In the genomic region with DNA sequence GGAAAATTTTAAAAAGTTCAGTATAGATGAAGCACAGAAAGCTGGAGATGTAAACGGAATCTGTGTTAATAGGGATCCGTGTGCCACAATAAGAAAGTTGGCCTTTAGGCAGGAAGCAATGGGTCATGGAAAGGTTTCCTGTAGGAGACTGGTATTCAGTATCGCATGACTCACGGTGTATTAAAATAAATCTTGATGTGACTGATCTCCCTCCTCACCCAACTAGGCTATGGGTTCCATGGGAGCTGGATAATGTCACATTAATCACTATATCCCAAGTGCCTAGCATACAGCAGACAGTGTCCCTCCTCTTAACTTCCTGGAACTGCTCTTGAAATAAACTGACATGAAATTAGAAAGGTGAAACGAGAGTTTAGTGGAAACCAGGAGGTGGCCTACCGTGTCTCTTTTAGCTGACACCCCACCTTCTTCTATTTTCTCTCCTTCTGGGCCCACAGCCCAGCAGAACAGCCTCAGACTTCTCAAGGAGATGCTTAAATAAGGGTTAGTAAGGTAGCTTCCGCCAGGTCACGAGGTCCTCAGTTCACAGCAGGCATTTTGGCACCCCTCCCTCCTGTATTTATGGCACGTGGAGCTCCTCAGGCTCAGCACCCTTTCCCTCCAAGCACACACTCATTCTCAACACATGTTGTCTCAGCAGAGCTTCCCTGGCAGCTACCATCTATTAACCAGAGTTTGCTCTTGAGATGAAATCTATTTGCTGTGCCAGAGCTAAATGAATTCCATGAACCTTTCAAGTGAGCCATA, we compare ENCODE assay signal across 25 cellular contexts.
A peak's percentile ranks its signal among the peaks of the same experiment; 100 is the strongest.
DNase-seq lines count a peak whose midpoint lies in the region; ATAC-seq and TF ChIP-seq lines count a peak whose summit lies in the region.
"Had no signal": no experiment of that assay in that cellular context is flagged by ENCODE, and none has a peak within 500 bp of the region (broad histone marks: within the 10 kb centered on the region; RNA-seq: fewer than 3 reads in every experiment).

No MANE protein-coding gene starts in this region.

- no peaks in the 10 kb centered on the region for H3K36me3 ChIP-seq in MG63
- H3K36me3 ChIP-seq in heart left ventricle, result no peaks in the 10 kb centered on the region
- H3K36me3 ChIP-seq in psoas muscle (ENCODE audit: insufficient read depth in 1 of 2, low read depth in 1 of 2), result no peaks in the 10 kb centered on the region
- H3K36me3 ChIP-seq: ovary, Peyer's patch, sigmoid colon, uterus had no signal

- intact Hi-C loops in heart left ventricle (cut with DNase I), result loop anchor here in 4 of 10 donors (2.0 to 10.0 kb wide), 4 partner anchors 95 to 158 kb away; no protein-coding TSS in a partner anchor
- intact Hi-C loops in psoas muscle (cut with DNase I), result loop anchor here in 1 of 2 donors (10.0 kb wide), 1 partner anchor 388 kb away; no protein-coding TSS in a partner anchor

- H3K9me3 ChIP-seq in MG63 (no peaks in the 10 kb centered on the region), heart left ventricle (no peaks in the 10 kb centered on the region), psoas muscle (no peaks in the 10 kb centered on the region)
- H3K9me3 ChIP-seq: ovary, Peyer's patch, uterus had no signal

- H3K4me1 ChIP-seq in heart left ventricle (peaks cover 0 to 40% (median 8%) of the 10 kb centered on the region in 12 donors), psoas muscle (peaks cover 34% of the 10 kb centered on the region)
- H3K4me1 ChIP-seq: Peyer's patch had no signal

- peak overlapping the region in 11 of 12 donors; percentile 66 to 96 (median 77) for H3K27ac ChIP-seq in heart left ventricle
- H3K27ac ChIP-seq in psoas muscle, result peak overlapping the region; percentile 87
- H3K27ac ChIP-seq: C4-2B, ovary, Peyer's patch, uterus had no signal

- no peak for TF ChIP-seq POLR2A in heart left ventricle (IDR thresholded peaks at IDR 0.05)

- H3K9me3 Mint-ChIP-seq in immature natural killer cell, result peaks cover 0 to 7% (median 0%) of the 10 kb centered on the region in 6 donors
- H3K9me3 Mint-ChIP-seq: activated T-helper 17 cell treated with anti-CD3 and anti-CD28 coated beads, Interleukin-2, amount 50 U/mL, for 72 hours; natural killer cell treated with Interleukin-12 subunit alpha and Interleukin-12 subunit beta and Interleukin-15 and Interleukin-18, amount 100 ng/mL, for 72 hours had no signal

- H3K4me3 ChIP-seq in MG63, result no peak overlapping the region
- no peak overlapping the region for H3K4me3 ChIP-seq in heart left ventricle
- no peak overlapping the region for H3K4me3 ChIP-seq in psoas muscle
- H3K4me3 ChIP-seq: ovary, Peyer's patch, sigmoid colon, uterus had no signal

- no peaks in the 10 kb centered on the region for H3K36me3 Mint-ChIP-seq in immature natural killer cell
- H3K36me3 Mint-ChIP-seq: activated naive CD4-positive, alpha-beta T cell treated with anti-CD3 and anti-CD28 coated beads, Interleukin-2, amount 50 U/mL, for 72 hours; IgD-negative memory B cell; natural killer cell treated with Interleukin-12 subunit alpha and Interleukin-12 subunit beta and Interleukin-15 and Interleukin-18, amount 100 ng/mL, for 72 hours had no signal

- TF ChIP-seq CTCF in heart left ventricle (IDR thresholded peaks at IDR 0.05), result no peak
- TF ChIP-seq CTCF in psoas muscle (IDR thresholded peaks at IDR 0.05), result no peak

- H3K4me3 Mint-ChIP-seq in immature natural killer cell, result no peak overlapping the region
- H3K4me3 Mint-ChIP-seq: activated T-helper 17 cell treated with anti-CD3 and anti-CD28 coated beads, Interleukin-2, amount 50 U/mL, for 72 hours; IgD-negative memory B cell; natural killer cell treated with Interleukin-12 subunit alpha and Interleukin-12 subunit beta and Interleukin-15 and Interleukin-18, amount 100 ng/mL, for 72 hours had no signal

- H3K27me3 ChIP-seq in MG63 (no peaks in the 10 kb centered on the region), heart left ventricle (peaks cover 0 to 4% (median 0%) of the 10 kb centered on the region in 9 donors), psoas muscle (ENCODE audit: insufficient read depth in 3 of 3, low read length in 2 of 3) (no peaks in the 10 kb centered on the region)
- H3K27me3 ChIP-seq: ovary, Peyer's patch, sigmoid colon, uterus had no signal

- ATAC-seq in heart left ventricle, result peak; percentile 94 to 98 (median 96)
- ATAC-seq in psoas muscle, result peak; percentile 93 to 98 (median 96)
- no peak for ATAC-seq in GM18517 (IDR thresholded peaks at IDR 0.05; ENCODE audit: unreplicated experiment)
- ATAC-seq: activated naive CD4-positive, alpha-beta T cell treated with anti-CD3 and anti-CD28 coated beads, Interleukin-2, amount 50 U/mL, for 72 hours; activated T-helper 17 cell treated with anti-CD3 and anti-CD28 coated beads, Interleukin-2, amount 50 U/mL, for 72 hours; natural killer cell treated with Interleukin-12 subunit alpha and Interleukin-12 subunit beta and Interleukin-15 and Interleukin-18, amount 100 ng/mL, for 72 hours; SK-N-SH treated with all-trans-retinoic acid at 6 μM for 48 hours had no signal

- peaks cover 2 to 13% (median 10%) of the 10 kb centered on the region in 3 donors for H3K27me3 Mint-ChIP-seq in immature natural killer cell (ENCODE audit: low read depth in 3 of 3)

- 23 to 25% (median 24%) methylated on average over 9 of the region's 9 CpGs for WGBS in heart left ventricle, 4 donors
- WGBS in psoas muscle, 3 donors, result 15 to 23% (median 17%) methylated on average over 9 of the region's 9 CpGs

- no peaks in the 10 kb centered on the region for H3K4me1 Mint-ChIP-seq in immature natural killer cell
- H3K4me1 Mint-ChIP-seq: activated T-helper 17 cell treated with anti-CD3 and anti-CD28 coated beads, Interleukin-2, amount 50 U/mL, for 72 hours; IgD-negative memory B cell had no signal

- DNase-seq in Daoy (ENCODE audit: low read depth) (peak; percentile 81), MG63 (peak; percentile 35), heart left ventricle (peak in 3 of 5 donors; percentile 38 to 65 (median 54)), psoas muscle (peak; percentile 25 to 60), medulla oblongata (ENCODE audit: extremely low spot score) (no peak), immature natural killer cell (no peak), NCI-H187 (lab: John Stamatoyannopoulos, UW) (no peak)
- DNase-seq: activated CD4-positive, alpha-beta T cell treated with anti-CD3 and anti-CD28 coated beads, Interleukin-2, amount 50 U/mL, for 4 hours; activated CD8-positive, alpha-beta memory T cell treated with anti-CD3 and anti-CD28 coated beads, Interleukin-2, amount 50 U/mL, for 4 hours; cerebellar nuclear complex; foreskin fibroblast; NCI-H2081; NCI-H446; NK-92 treated with Interleukin-12 subunit alpha and Interleukin-12 subunit beta, amount 100 ng/mL, for 24 hours; ovary; Peyer's patch; sigmoid colon; uterus had no signal

- H3K27ac Mint-ChIP-seq in immature natural killer cell, result no peak overlapping the region
- H3K27ac Mint-ChIP-seq: activated naive CD4-positive, alpha-beta T cell treated with anti-CD3 and anti-CD28 coated beads, Interleukin-2, amount 50 U/mL, for 72 hours; activated T-helper 17 cell treated with anti-CD3 and anti-CD28 coated beads, Interleukin-2, amount 50 U/mL, for 72 hours; IgD-negative memory B cell; natural killer cell treated with Interleukin-12 subunit alpha and Interleukin-12 subunit beta and Interleukin-15 and Interleukin-18, amount 100 ng/mL, for 72 hours had no signal

Comparison
In these comparisons a context has a peak if more than half of its experiments do, and no peak if none do; other contexts are left out.
1. DNase-seq: peak in Daoy (single experiment), MG63 (single experiment), heart left ventricle (3 of 5) and psoas muscle (2 of 2); none in medulla oblongata (single experiment), immature natural killer cell (0 of 3) and NCI-H187 (0 of 2).